ENCODE assay signal across 26 cellular contexts in the genomic region with DNA sequence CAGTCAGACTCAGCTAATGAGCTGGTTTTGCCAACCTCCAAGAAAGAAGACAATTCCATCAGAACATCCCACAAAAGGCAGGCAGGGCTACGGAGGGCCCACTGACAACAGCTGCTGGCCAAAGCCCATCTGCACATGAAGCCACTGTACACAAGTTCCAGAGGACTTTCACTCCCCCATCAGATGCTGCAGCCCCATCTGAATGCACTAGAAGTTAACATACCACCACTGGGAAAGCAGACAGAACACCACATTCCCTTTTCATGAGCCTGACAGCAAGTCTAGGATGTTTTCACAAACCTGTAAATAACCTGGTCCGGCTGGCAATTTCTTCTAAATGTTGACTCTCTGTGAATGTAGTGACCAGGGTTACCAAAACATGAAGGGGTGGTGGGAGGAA. TPM values are rescaled to one million over a fixed set of nuclear protein-coding genes. Genes with fewer than 3 reads are reported as not detected.
A peak's percentile ranks its signal among the peaks of the same experiment; 100 is the strongest.
DNase-seq lines count a peak whose midpoint lies in the region; ATAC-seq, FAIRE-seq and TF ChIP-seq lines count a peak whose summit lies in the region.
"Had no signal": no experiment of that assay in that cellular context is flagged by ENCODE, and none has a peak within 500 bp of the region (broad histone marks: within the 10 kb centered on the region; RNA-seq: fewer than 3 reads in every experiment).

No MANE protein-coding gene starts in this region.

- no peak overlapping the region for H3K4me2 ChIP-seq in GM23338
- H3K4me2 ChIP-seq: BLaER1 treated with 17β-estradiol and CSF1 and Interleukin-3, amounts not matched to agents 10 nM and 100 nM; SK-N-SH had no signal

- H3K27me3 ChIP-seq in rectal smooth muscle tissue (ENCODE audit: control insufficient read depth, insufficient read depth, low read length) (no peaks in the 10 kb centered on the region), GM23338 (ENCODE audit: insufficient read depth) (no peaks in the 10 kb centered on the region)
- H3K27me3 ChIP-seq: BLaER1 treated with 17β-estradiol and CSF1 and Interleukin-3, amounts not matched to agents 10 nM and 100 nM had no signal

- TF ChIP-seq CTCF in D721Med (IDR thresholded peaks at IDR 0.05; ENCODE audit: insufficient read depth, missing control alignments), result no peak
- TF ChIP-seq CTCF in mesothelial cell of epicardium (IDR thresholded peaks at IDR 0.05; ENCODE audit: unreplicated experiment), result no peak
- TF ChIP-seq CTCF in GM23338 (conservative IDR thresholded peaks at IDR 0.05; ENCODE audit: low read depth in 2 of 2), result no peak
- TF ChIP-seq CTCF in GM10248 (IDR thresholded peaks at IDR 0.05; ENCODE audit: control extremely low read depth, extremely low read depth, low read depth, missing control alignments), result no peak

- H4K20me1 ChIP-seq in GM23338 (replicated peaks; ENCODE audit: insufficient read depth), result no peaks in the 10 kb centered on the region
- H4K20me1 ChIP-seq: BLaER1 treated with 17β-estradiol and CSF1 and Interleukin-3, amounts not matched to agents 10 nM and 100 nM had no signal

- CTCF ChIA-PET in GM10248 (lab: Yijun Ruan, JAX), result no interaction called here

- ATAC-seq in GM23338, result no peak

- peaks cover 27% of the 10 kb centered on the region for H3K4me1 ChIP-seq in rectal smooth muscle tissue (ENCODE audit: control insufficient read depth, insufficient read depth, low read length)
- no peaks in the 10 kb centered on the region for H3K4me1 ChIP-seq in GM23338 (ENCODE audit: insufficient read depth)
- H3K4me1 ChIP-seq: Caco-2 had no signal

- no peak overlapping the region for H2AFZ ChIP-seq in GM23338

- H3K4me3 Mint-ChIP-seq in mesothelial cell of epicardium (no peak overlapping the region), GM23338 (no peak overlapping the region)
- H3K4me3 Mint-ChIP-seq: CD4-positive, alpha-beta memory T cell had no signal

- H3K9me3 Mint-ChIP-seq in mesothelial cell of epicardium (peaks cover 3% of the 10 kb centered on the region), GM23338 (no peaks in the 10 kb centered on the region)

- no peak overlapping the region for H3K9ac ChIP-seq in rectal smooth muscle tissue (ENCODE audit: low read length)
- H3K9ac ChIP-seq: BLaER1 treated with 17β-estradiol and CSF1 and Interleukin-3, amounts not matched to agents 10 nM and 100 nM; SK-N-SH had no signal

- H3K36me3 ChIP-seq in rectal smooth muscle tissue (ENCODE audit: control insufficient read depth, insufficient read depth, low read length), result no peaks in the 10 kb centered on the region
- no peaks in the 10 kb centered on the region for H3K36me3 ChIP-seq in GM23338 (ENCODE audit: insufficient read depth)
- H3K36me3 ChIP-seq: BLaER1 treated with 17β-estradiol and CSF1 and Interleukin-3, amounts not matched to agents 10 nM and 100 nM had no signal

- H3K27ac ChIP-seq in rectal smooth muscle tissue (ENCODE audit: low read depth, low read length) (peak overlapping the region; percentile 67), GM23338 (ENCODE audit: low read depth) (no peak overlapping the region)
- H3K27ac ChIP-seq: BLaER1 treated with 17β-estradiol and CSF1 and Interleukin-3, amounts not matched to agents 10 nM and 100 nM; RWPE1 had no signal

- peak overlapping the region; percentile 5 for H3K27ac Mint-ChIP-seq in mesothelial cell of epicardium
- H3K27ac Mint-ChIP-seq in GM23338, result no peak overlapping the region
- H3K27ac Mint-ChIP-seq: CD4-positive, alpha-beta memory T cell had no signal

- peaks cover 13% of the 10 kb centered on the region for H3K27me3 Mint-ChIP-seq in mesothelial cell of epicardium (ENCODE audit: low read depth)
- peaks cover under 1% of the 10 kb centered on the region for H3K27me3 Mint-ChIP-seq in GM23338 (ENCODE audit: insufficient read depth, low read depth, poor library complexity)

- H3K36me3 Mint-ChIP-seq in mesothelial cell of epicardium (peaks cover 3% of the 10 kb centered on the region), GM23338 (ENCODE audit: low read depth) (no peaks in the 10 kb centered on the region)
- H3K36me3 Mint-ChIP-seq: CD4-positive, alpha-beta memory T cell had no signal

- H3K79me2 ChIP-seq in GM23338 (replicated peaks; ENCODE audit: insufficient read depth), result no peaks in the 10 kb centered on the region

- no peaks in the 10 kb centered on the region for H3F3A ChIP-seq in GM23338 (replicated peaks; ENCODE audit: low read depth)

- H3K9me2 ChIP-seq in GM23338 (ENCODE audit: insufficient read depth), result no peaks in the 10 kb centered on the region
- H3K9me2 ChIP-seq: SK-N-SH had no signal

- DNase-seq in D721Med (ENCODE audit: insufficient read length, low spot score) (peak; percentile 4), LHCN-M2 (ENCODE audit: low read depth) (peak; percentile 26), mesothelial cell of epicardium (ENCODE audit: low spot score in 2 of 2, unreplicated experiment in 2 of 2) (no peak), GM23338 (ENCODE audit: low spot score) (no peak), GM10248 (ENCODE audit: extremely low spot score) (no peak), GM19239 (ENCODE audit: insufficient read length, low spot score) (no peak), T-helper 1 cell (no peak)
- DNase-seq: 8988T; Caco-2; CD4-positive, alpha-beta memory T cell; DND-41; NCI-H1092 treated with DMSO at 0.1 percent for 48 hours; NCI-H1436 treated with DMSO at 0.1 percent for 48 hours; NCI-H2029; NCI-H226; NCI-H524; NCI-H774; NK-92 treated with Interleukin-12 subunit alpha and Interleukin-12 subunit beta, amount 100 ng/mL, for 24 hours; SHP77 treated with DMSO at 0.1 percent for 48 hours; SK-N-SH had no signal

- H3K4me1 Mint-ChIP-seq in mesothelial cell of epicardium (peaks cover 34% of the 10 kb centered on the region), GM23338 (peaks cover 5% of the 10 kb centered on the region)
- H3K4me1 Mint-ChIP-seq: CD4-positive, alpha-beta memory T cell had no signal

- POLR2A ChIA-PET in GM10248 (lab: Yijun Ruan, JAX), result no interaction called here

- H3K4me3 ChIP-seq in rectal smooth muscle tissue (ENCODE audit: low read length), result no peak overlapping the region
- no peak overlapping the region for H3K4me3 ChIP-seq in GM23338
- H3K4me3 ChIP-seq: BLaER1 treated with 17β-estradiol and CSF1 and Interleukin-3, amounts not matched to agents 10 nM and 100 nM had no signal

- FAIRE-seq in D721Med (lab: Jason Lieb, UNC) (peak; percentile 70), GM19239 (lab: Jason Lieb, UNC) (no peak)
- FAIRE-seq: G401.6, GM18507, H1 had no signal

TF ChIP-seq in GM23338, 12 proteins besides CTCF, POLR2A, EP300 and RAD21 (continues in another document):
- TF ChIP-seq, protein P1, sequence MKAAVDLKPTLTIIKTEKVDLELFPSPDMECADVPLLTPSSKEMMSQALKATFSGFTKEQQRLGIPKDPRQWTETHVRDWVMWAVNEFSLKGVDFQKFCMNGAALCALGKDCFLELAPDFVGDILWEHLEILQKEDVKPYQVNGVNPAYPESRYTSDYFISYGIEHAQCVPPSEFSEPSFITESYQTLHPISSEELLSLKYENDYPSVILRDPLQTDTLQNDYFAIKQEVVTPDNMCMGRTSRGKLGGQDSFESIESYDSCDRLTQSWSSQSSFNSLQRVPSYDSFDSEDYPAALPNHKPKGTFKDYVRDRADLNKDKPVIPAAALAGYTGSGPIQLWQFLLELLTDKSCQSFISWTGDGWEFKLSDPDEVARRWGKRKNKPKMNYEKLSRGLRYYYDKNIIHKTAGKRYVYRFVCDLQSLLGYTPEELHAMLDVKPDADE (IDR thresholded peaks at IDR 0.05), result no peak
- TF ChIP-seq STAT1 (IDR thresholded peaks at IDR 0.05; ENCODE audit: unreplicated experiment) (no peak), ZNF331 (CRISPR knock-in tag; IDR thresholded peaks at IDR 0.05; ENCODE audit: low read depth) (no peak), JUNB (IDR thresholded peaks at IDR 0.05; ENCODE audit: unreplicated experiment) (no peak), CREB1 (CRISPR knock-in tag; IDR thresholded peaks at IDR 0.05; ENCODE audit: low read depth) (no peak)
- TF ChIP-seq, protein P2, sequence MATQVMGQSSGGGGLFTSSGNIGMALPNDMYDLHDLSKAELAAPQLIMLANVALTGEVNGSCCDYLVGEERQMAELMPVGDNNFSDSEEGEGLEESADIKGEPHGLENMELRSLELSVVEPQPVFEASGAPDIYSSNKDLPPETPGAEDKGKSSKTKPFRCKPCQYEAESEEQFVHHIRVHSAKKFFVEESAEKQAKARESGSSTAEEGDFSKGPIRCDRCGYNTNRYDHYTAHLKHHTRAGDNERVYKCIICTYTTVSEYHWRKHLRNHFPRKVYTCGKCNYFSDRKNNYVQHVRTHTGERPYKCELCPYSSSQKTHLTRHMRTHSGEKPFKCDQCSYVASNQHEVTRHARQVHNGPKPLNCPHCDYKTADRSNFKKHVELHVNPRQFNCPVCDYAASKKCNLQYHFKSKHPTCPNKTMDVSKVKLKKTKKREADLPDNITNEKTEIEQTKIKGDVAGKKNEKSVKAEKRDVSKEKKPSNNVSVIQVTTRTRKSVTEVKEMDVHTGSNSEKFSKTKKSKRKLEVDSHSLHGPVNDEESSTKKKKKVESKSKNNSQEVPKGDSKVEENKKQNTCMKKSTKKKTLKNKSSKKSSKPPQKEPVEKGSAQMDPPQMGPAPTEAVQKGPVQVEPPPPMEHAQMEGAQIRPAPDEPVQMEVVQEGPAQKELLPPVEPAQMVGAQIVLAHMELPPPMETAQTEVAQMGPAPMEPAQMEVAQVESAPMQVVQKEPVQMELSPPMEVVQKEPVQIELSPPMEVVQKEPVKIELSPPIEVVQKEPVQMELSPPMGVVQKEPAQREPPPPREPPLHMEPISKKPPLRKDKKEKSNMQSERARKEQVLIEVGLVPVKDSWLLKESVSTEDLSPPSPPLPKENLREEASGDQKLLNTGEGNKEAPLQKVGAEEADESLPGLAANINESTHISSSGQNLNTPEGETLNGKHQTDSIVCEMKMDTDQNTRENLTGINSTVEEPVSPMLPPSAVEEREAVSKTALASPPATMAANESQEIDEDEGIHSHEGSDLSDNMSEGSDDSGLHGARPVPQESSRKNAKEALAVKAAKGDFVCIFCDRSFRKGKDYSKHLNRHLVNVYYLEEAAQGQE (IDR thresholded peaks at IDR 0.05; ENCODE audit: unreplicated experiment), result no peak

RNA-seq across cellular contexts. Expression of a gene that starts 41.6 kb away (rescaled TPM):
- 54.9 and 92.6 TPM in 2 replicates for total RNA-seq in LHCN-M2 (2014; rRNA removed)
- 179 TPM for polyA plus RNA-seq in LHCN-M2 (2012)
- 68.0 to 80.6 TPM (median 71.1 TPM) in 3 replicates for total RNA-seq in mesothelial cell of epicardium
- total RNA-seq in GM23338 (2014; rRNA removed; shearing (Covaris generic)), result 2.1 and 3.5 TPM in 2 replicates
- 1.2 and 2.6 TPM in 2 replicates for polyA plus RNA-seq in GM23338 (2016; fragmentation: Nextera tagmentation; extraction: Ambion mirVana)
- total RNA-seq: CD4-positive, alpha-beta memory T cell had no signal
- polyA plus RNA-seq: CD4-positive, alpha-beta memory T cell had no signal

Comparison
In these comparisons a context has a peak if more than half of its experiments do, and no peak if none do; other contexts are left out.
1. DNase-seq: peak in D721Med (single experiment) and LHCN-M2 (single experiment); none in mesothelial cell of epicardium (0 of 2), GM23338 (single experiment), GM10248 (single experiment), GM19239 (single experiment) and T-helper 1 cell (0 of 5).
2. RNA of a gene that starts 41.6 kb away (total RNA-seq): 68.0 to 80.6 TPM in mesothelial cell of epicardium and 54.9 to 92.6 TPM in LHCN-M2; 2.1 to 3.5 TPM in GM23338; every median in the first group is over 10 times any median in the second.